1 cellular context compared by ENCODE assay signal in genomic region chr17:37488607-37489196, GRCh38.
TF ChIP-seq lines count a peak whose summit lies in the region.

No MANE protein-coding gene starts in this region.

TF ChIP-seq in K562, 482 proteins besides CTCF, POLR2A, EP300 and RAD21 (continued from another document and continues in another):
- TF ChIP-seq, protein P1, sequence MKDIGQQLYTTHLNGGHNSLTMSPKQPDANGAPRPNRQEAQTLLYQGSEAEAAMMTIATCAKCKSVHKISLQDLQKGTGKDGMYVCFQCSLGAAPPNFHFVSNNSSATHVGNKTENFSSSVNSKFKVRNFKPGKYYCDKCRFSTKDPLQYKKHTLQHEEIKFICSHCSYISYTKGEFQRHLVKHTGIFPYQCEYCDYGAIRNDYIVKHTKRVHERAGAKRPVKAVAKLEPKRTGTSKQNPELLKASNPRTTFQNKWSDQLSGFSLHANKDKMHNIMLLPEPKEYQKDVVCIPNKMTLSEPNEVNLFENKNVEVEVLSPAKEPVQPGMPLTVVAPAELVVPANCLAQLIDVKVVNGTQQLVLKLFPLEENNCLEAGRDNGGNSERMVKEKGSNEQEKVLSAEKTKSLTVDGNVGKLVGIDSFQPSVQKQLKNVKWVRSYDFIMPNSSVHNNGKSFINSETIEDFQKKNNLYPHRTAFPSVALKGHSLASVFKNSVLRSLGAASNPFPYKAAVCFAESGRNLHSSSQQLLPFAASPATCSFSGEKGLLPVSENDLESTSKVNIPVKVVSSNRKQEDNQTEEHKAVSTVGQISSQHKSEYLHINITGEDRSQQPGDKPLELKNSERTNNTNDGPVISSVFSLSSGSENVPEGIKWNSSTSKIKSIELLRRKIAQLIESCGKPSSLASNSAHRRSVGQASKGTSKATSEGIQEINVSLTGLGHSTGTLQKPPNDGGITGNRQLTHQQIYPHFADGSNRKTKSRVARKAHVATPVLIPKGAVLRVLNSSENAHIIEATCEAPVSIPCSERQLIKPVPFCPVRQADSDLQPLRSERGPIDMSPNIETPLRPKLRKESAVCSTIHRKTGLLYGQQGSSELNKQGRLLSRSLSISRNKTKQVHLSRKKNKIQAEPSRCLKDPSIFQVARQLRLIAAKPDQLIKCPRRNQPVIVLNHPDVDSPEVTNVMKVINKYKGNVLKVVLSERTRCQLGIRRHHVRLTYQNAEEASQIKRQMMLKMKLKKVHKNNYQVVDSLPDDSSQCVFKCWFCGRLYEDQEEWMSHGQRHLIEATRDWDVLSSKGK (CRISPR knock-in tag; IDR thresholded peaks at IDR 0.05), result no peak
- no peak for TF ChIP-seq ZC3H11A (IDR thresholded peaks at IDR 0.05; ENCODE audit: low read depth, low read length)
- no peak for TF ChIP-seq HNRNPK (IDR thresholded peaks at IDR 0.05; ENCODE audit: low read depth, low read length, poor library complexity, severe bottlenecking)
- TF ChIP-seq ELF1 (tag; IDR thresholded peaks at IDR 0.05), result no peak
- TF ChIP-seq SMARCB1 (IDR thresholded peaks at IDR 0.05; ENCODE audit: insufficient read length, low read depth), result no peak
- TF ChIP-seq, protein P2, sequence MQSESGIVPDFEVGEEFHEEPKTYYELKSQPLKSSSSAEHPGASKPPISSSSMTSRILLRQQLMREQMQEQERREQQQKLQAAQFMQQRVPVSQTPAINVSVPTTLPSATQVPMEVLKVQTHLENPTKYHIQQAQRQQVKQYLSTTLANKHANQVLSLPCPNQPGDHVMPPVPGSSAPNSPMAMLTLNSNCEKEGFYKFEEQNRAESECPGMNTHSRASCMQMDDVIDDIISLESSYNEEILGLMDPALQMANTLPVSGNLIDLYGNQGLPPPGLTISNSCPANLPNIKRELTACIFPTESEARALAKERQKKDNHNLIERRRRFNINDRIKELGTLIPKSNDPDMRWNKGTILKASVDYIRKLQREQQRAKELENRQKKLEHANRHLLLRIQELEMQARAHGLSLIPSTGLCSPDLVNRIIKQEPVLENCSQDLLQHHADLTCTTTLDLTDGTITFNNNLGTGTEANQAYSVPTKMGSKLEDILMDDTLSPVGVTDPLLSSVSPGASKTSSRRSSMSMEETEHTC (IDR thresholded peaks at IDR 0.05), result no peak
- peak; percentile 28; the same call in 1 of the 2 replicates for TF ChIP-seq FOSL1 (tag; conservative IDR thresholded peaks at IDR 0.05)
- no peak for TF ChIP-seq SIN3B (IDR thresholded peaks at IDR 0.05; ENCODE audit: low read depth)
- no peak for TF ChIP-seq MTF1 (CRISPR knock-in tag; IDR thresholded peaks at IDR 0.05; ENCODE audit: borderline replicate concordance)
- no peak for TF ChIP-seq HOXB6 (CRISPR knock-in tag; IDR thresholded peaks at IDR 0.05; ENCODE audit: borderline replicate concordance)
- TF ChIP-seq SMARCA5 (IDR thresholded peaks at IDR 0.05), result no peak
- no peak for TF ChIP-seq CBX5 (IDR thresholded peaks at IDR 0.05; ENCODE audit: borderline replicate concordance, low read depth)
- TF ChIP-seq ZBTB26 (CRISPR knock-in tag; IDR thresholded peaks at IDR 0.05), result no peak
- peak; percentile 86 for TF ChIP-seq MAFK (IDR thresholded peaks at IDR 0.05; ENCODE audit: low read length)
- no peak for TF ChIP-seq ZNF24 (IDR thresholded peaks at IDR 0.05)
- TF ChIP-seq SNIP1 (IDR thresholded peaks at IDR 0.05; ENCODE audit: low read depth), result no peak
- no peak for TF ChIP-seq HBP1 (CRISPR knock-in tag; IDR thresholded peaks at IDR 0.05)
- no peak for TF ChIP-seq NFE2L1 (tag; IDR thresholded peaks at IDR 0.05; ENCODE audit: borderline replicate concordance, low read depth)
- no peak for TF ChIP-seq RBM15 (IDR thresholded peaks at IDR 0.05; ENCODE audit: insufficient read depth, low read length)
- TF ChIP-seq ZNF76 (CRISPR knock-in tag; IDR thresholded peaks at IDR 0.05; ENCODE audit: borderline replicate concordance), result no peak
- no peak for TF ChIP-seq RNF219 (CRISPR knock-in tag; IDR thresholded peaks at IDR 0.05)
- TF ChIP-seq SMARCA4 (IDR thresholded peaks at IDR 0.05), result no peak
- no peak for TF ChIP-seq ZNF507 (tag; conservative IDR thresholded peaks at IDR 0.05)
- no peak for TF ChIP-seq RBFOX2 (IDR thresholded peaks at IDR 0.05; ENCODE audit: low read depth, low read length)
- no peak for TF ChIP-seq ARID3A (IDR thresholded peaks at IDR 0.05; ENCODE audit: borderline replicate concordance, low read depth, low read length)
- no peak for TF ChIP-seq FOXK1 (CRISPR knock-in tag; IDR thresholded peaks at IDR 0.05; ENCODE audit: borderline replicate concordance)
- TF ChIP-seq ZFX (CRISPR knock-in tag; IDR thresholded peaks at IDR 0.05), result no peak
- TF ChIP-seq, protein P3, sequence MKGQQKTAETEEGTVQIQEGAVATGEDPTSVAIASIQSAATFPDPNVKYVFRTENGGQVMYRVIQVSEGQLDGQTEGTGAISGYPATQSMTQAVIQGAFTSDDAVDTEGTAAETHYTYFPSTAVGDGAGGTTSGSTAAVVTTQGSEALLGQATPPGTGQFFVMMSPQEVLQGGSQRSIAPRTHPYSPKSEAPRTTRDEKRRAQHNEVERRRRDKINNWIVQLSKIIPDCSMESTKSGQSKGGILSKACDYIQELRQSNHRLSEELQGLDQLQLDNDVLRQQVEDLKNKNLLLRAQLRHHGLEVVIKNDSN (CRISPR knock-in tag; IDR thresholded peaks at IDR 0.05), result peak; percentile 46
- TF ChIP-seq PURB (CRISPR knock-in tag; IDR thresholded peaks at IDR 0.05; ENCODE audit: low read depth), result no peak
- TF ChIP-seq YY1 (IDR thresholded peaks at IDR 0.05; ENCODE audit: borderline replicate concordance in 1 of 3, control insufficient read depth in 1 of 3, extremely low read depth in 1 of 3, insufficient read depth in 3 of 3, insufficient read length in 1 of 3, insufficient replicate concordance in 2 of 3, low read depth in 1 of 3, low read length in 2 of 3), result peak in 2 of 3 experiments; percentile 40 to 78
- TF ChIP-seq TRIM25 (IDR thresholded peaks at IDR 0.05; ENCODE audit: borderline replicate concordance), result no peak
- no peak for TF ChIP-seq ZNF12 (CRISPR knock-in tag; IDR thresholded peaks at IDR 0.05)
- TF ChIP-seq IRF2 (CRISPR knock-in tag; IDR thresholded peaks at IDR 0.05), result no peak
- TF ChIP-seq NEUROD1 (IDR thresholded peaks at IDR 0.05; ENCODE audit: borderline replicate concordance, low read depth, low read length, partially characterized antibody), result peak; percentile 31
- TF ChIP-seq ELF2 (CRISPR knock-in tag; IDR thresholded peaks at IDR 0.05), result no peak
- TF ChIP-seq NFE2 (IDR thresholded peaks at IDR 0.05; ENCODE audit: low read depth), result no peak
- TF ChIP-seq, protein P4, sequence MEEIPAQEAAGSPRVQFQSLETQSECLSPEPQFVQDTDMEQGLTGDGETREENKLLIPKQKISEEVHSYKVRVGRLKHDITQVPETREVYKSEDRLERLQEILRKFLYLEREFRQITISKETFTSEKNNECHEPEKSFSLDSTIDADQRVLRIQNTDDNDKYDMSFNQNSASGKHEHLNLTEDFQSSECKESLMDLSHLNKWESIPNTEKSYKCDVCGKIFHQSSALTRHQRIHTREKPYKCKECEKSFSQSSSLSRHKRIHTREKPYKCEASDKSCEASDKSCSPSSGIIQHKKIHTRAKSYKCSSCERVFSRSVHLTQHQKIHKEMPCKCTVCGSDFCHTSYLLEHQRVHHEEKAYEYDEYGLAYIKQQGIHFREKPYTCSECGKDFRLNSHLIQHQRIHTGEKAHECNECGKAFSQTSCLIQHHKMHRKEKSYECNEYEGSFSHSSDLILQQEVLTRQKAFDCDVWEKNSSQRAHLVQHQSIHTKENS (CRISPR knock-in tag; IDR thresholded peaks at IDR 0.05), result no peak
- TF ChIP-seq, protein P5, sequence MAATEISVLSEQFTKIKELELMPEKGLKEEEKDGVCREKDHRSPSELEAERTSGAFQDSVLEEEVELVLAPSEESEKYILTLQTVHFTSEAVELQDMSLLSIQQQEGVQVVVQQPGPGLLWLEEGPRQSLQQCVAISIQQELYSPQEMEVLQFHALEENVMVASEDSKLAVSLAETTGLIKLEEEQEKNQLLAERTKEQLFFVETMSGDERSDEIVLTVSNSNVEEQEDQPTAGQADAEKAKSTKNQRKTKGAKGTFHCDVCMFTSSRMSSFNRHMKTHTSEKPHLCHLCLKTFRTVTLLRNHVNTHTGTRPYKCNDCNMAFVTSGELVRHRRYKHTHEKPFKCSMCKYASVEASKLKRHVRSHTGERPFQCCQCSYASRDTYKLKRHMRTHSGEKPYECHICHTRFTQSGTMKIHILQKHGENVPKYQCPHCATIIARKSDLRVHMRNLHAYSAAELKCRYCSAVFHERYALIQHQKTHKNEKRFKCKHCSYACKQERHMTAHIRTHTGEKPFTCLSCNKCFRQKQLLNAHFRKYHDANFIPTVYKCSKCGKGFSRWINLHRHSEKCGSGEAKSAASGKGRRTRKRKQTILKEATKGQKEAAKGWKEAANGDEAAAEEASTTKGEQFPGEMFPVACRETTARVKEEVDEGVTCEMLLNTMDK (IDR thresholded peaks at IDR 0.05; ENCODE audit: borderline replicate concordance, insufficient read depth, low read depth, low read length, poor library complexity, severe bottlenecking), result no peak
- peak; percentile 37 for TF ChIP-seq EGR1 (conservative IDR thresholded peaks at IDR 0.05)
- TF ChIP-seq IFI16 (CRISPR knock-in tag; IDR thresholded peaks at IDR 0.05), result no peak
- 0 out of 2 replicates have a peak, but pooled peaks have one; percentile 28 for TF ChIP-seq EP400 (IDR thresholded peaks at IDR 0.05)
- TF ChIP-seq, protein P6, sequence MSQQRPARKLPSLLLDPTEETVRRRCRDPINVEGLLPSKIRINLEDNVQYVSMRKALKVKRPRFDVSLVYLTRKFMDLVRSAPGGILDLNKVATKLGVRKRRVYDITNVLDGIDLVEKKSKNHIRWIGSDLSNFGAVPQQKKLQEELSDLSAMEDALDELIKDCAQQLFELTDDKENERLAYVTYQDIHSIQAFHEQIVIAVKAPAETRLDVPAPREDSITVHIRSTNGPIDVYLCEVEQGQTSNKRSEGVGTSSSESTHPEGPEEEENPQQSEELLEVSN (IDR thresholded peaks at IDR 0.05; ENCODE audit: borderline replicate concordance in 1 of 2, extremely low read depth in 1 of 2, insufficient read depth in 1 of 2, insufficient read length in 1 of 2, low read depth in 1 of 2, low read length in 1 of 2, poor library complexity in 1 of 2, severe bottlenecking in 1 of 2), result peak; percentile 20 to 64
